8 cellular contexts compared by ENCODE assay signal in the genomic region with DNA sequence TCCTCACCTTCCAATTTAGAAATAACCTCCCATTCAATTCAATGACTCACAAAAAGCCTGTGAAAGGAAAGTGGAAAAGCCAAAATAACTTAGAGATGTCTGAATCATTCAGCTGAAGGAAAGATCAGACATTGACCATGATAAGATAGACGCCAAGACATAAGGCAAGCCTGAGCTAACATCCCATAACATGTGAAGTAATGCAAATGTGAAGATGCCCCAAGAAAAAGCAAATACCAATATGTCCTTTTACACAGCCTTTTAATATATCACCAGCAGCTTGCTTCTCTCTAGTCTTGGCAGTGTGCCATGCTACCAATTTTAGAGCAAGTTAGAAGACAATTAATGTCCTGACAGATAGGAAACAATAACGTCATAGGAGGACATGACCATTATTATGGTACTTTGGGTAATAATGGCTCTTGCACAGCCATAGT. TPM values are rescaled to one million over a fixed set of nuclear protein-coding genes. Genes with fewer than 3 reads are reported as not detected.
A peak's percentile ranks its signal among the peaks of the same experiment; 100 is the strongest.
DNase-seq lines count a peak whose midpoint lies in the region; TF ChIP-seq lines count a peak whose summit lies in the region.

No MANE protein-coding gene starts in this region.

- 20 to 47% methylated on average over 2 of the region's 2 CpGs for WGBS in sigmoid colon, 2 donors

- peak overlapping the region in 45 of 59 donors; percentile 0 to 89 (median 67) for H3K27ac ChIP-seq in dorsolateral prefrontal cortex
- H3K27ac ChIP-seq in sigmoid colon, result peak overlapping the region; percentile 13 to 98 (median 47)
- H3K27ac ChIP-seq in MM.1S (ENCODE audit: low read length), result no peak overlapping the region
- H3K27ac ChIP-seq in tibial artery, result no peak overlapping the region

- intact Hi-C loops in dorsolateral prefrontal cortex (cut with DNase I), result loop anchor here in 1 of 2 donors (10.0 kb wide), 1 partner anchor 406 kb away; a partner anchor contains a TSS
- intact Hi-C loops in sigmoid colon (cut with DNase I), result no loop called here
- intact Hi-C loops in tibial artery (cut with DNase I; ENCODE audit: low total_unique reads), result no loop called here

- H3K9ac ChIP-seq in MM.1S (ENCODE audit: low read length), result no peak overlapping the region

- H3K9me3 ChIP-seq in sigmoid colon (no peaks in the 10 kb centered on the region), MM.1S (replicated peaks; ENCODE audit: insufficient read depth, low read length) (no peaks in the 10 kb centered on the region), tibial artery (no peaks in the 10 kb centered on the region)

- H3K9me2 ChIP-seq in MM.1S (replicated peaks; ENCODE audit: insufficient read depth, low read length), result no peaks in the 10 kb centered on the region

- H3K79me2 ChIP-seq in MM.1S (ENCODE audit: low read length), result peaks cover 10% of the 10 kb centered on the region

- H2AFZ ChIP-seq in MM.1S (ENCODE audit: low read length), result no peak overlapping the region

- no peak for TF ChIP-seq POLR2A in sigmoid colon (IDR thresholded peaks at IDR 0.05)

- H3K27me3 ChIP-seq in dorsolateral prefrontal cortex, result no peaks in the 10 kb centered on the region
- no peaks in the 10 kb centered on the region for H3K27me3 ChIP-seq in sigmoid colon
- H3K27me3 ChIP-seq in MM.1S (replicated peaks; ENCODE audit: insufficient read depth, low read length), result no peaks in the 10 kb centered on the region
- no peaks in the 10 kb centered on the region for H3K27me3 ChIP-seq in tibial artery

- H3F3A ChIP-seq in MM.1S (ENCODE audit: insufficient read depth, low read length), result no peaks in the 10 kb centered on the region

- no peak overlapping the region for H3K4me2 ChIP-seq in MM.1S (ENCODE audit: low read depth, low read length)

- H3K4me1 ChIP-seq in sigmoid colon (peaks cover 0 to 84% (median 60%) of the 10 kb centered on the region in 4 donors), MM.1S (ENCODE audit: low read length) (no peaks in the 10 kb centered on the region), tibial artery (peaks cover 0 to 52% (median 28%) of the 10 kb centered on the region in 4 donors)

- H3K36me3 ChIP-seq in sigmoid colon (no peaks in the 10 kb centered on the region), MM.1S (replicated peaks; ENCODE audit: insufficient read depth, low read length) (no peaks in the 10 kb centered on the region), tibial artery (no peaks in the 10 kb centered on the region)

- H3K4me3 ChIP-seq in dorsolateral prefrontal cortex (no peak overlapping the region), sigmoid colon (no peak overlapping the region), MM.1S (ENCODE audit: low read length) (no peak overlapping the region), tibial artery (no peak overlapping the region)

- H4K20me1 ChIP-seq in MM.1S (ENCODE audit: insufficient read depth, low read length), result no peaks in the 10 kb centered on the region

- TF ChIP-seq EP300 in sigmoid colon (IDR thresholded peaks at IDR 0.05), result no peak

- TF ChIP-seq CTCF in dorsolateral prefrontal cortex (IDR thresholded peaks at IDR 0.05 in 54 of 56, conservative IDR thresholded peaks at IDR 0.05 in 2 of 56; ENCODE audit: low read depth in 1 of 56, partially characterized antibody in 56 of 56), result no peak
- no peak for TF ChIP-seq CTCF in sigmoid colon (IDR thresholded peaks at IDR 0.05)
- no peak for TF ChIP-seq CTCF in MM.1S (IDR thresholded peaks at IDR 0.05; ENCODE audit: low read length)
- TF ChIP-seq CTCF in tibial artery (IDR thresholded peaks at IDR 0.05), result no peak

- DNase-seq in NCI-H345 (lab: John Stamatoyannopoulos, UW), result peak; percentile 63
- no peak for DNase-seq in NCI-H345 treated with DMSO at 0.1 percent for 48 hours (lab: John Stamatoyannopoulos, UW; ENCODE audit: unreplicated experiment)
- peak; percentile 86 for DNase-seq in NCI-H69 (lab: John Stamatoyannopoulos, UW)
- peak in 1 of 10 donors; percentile 58 for DNase-seq in dorsolateral prefrontal cortex
- DNase-seq in sigmoid colon, result no peak
- DNase-seq in MM.1S, result no peak
- DNase-seq in activated CD4-positive, alpha-beta T cell treated with anti-CD3 and anti-CD28 coated beads, Interleukin-2, amount 50 U/mL, for 48 hours, result no peak
- no peak for DNase-seq in tibial artery

RNA-seq across cellular contexts. Expression of a gene that starts 2.4 kb away (rescaled TPM):
- 10 to 100 TPM; 49.2 to 92.1 (median 68.4) TPM for total RNA-seq in dorsolateral prefrontal cortex
- total RNA-seq in sigmoid colon, result 10 to 100 TPM; 37.6 to 80.3 (median 55.7) TPM
- 10 to 100 TPM; 42.5 to 53.4 (median 45.6) TPM for polyA plus RNA-seq in sigmoid colon

RNA-seq across cellular contexts. Expression of a gene that starts 30.0 kb away (rescaled TPM):
- total RNA-seq in dorsolateral prefrontal cortex, result 10 to 100 TPM in 118 of 120 experiments, 1 to 10 TPM in 2; 9.3 to 18.4 (median 13.5) TPM
- total RNA-seq in sigmoid colon, result 10 to 100 TPM in 2 of 4 donors, 1 to 10 TPM in 2; 8.9 to 15.8 (median 11.6) TPM
- polyA plus RNA-seq in sigmoid colon, result 1 to 10 TPM; 3.0 to 8.2 (median 4.4) TPM

Comparison
In these comparisons a context has a peak if more than half of its experiments do, and no peak if none do; other contexts are left out.
1. DNase-seq: peak in NCI-H345 (single experiment) and NCI-H69 (single experiment); none in NCI-H345 treated with DMSO at 0.1 percent for 48 hours (single experiment), sigmoid colon (single experiment), MM.1S (single experiment), activated CD4-positive, alpha-beta T cell treated with anti-CD3 and anti-CD28 coated beads, Interleukin-2, amount 50 U/mL, for 48 hours (0 of 2) and tibial artery (0 of 2).
2. H3K27ac ChIP-seq: peak in dorsolateral prefrontal cortex (45 of 59) and sigmoid colon (4 of 4); none in MM.1S (single experiment) and tibial artery (0 of 2).